Comparison of ENCODE assay signal across 8 cellular contexts in the genomic region with DNA sequence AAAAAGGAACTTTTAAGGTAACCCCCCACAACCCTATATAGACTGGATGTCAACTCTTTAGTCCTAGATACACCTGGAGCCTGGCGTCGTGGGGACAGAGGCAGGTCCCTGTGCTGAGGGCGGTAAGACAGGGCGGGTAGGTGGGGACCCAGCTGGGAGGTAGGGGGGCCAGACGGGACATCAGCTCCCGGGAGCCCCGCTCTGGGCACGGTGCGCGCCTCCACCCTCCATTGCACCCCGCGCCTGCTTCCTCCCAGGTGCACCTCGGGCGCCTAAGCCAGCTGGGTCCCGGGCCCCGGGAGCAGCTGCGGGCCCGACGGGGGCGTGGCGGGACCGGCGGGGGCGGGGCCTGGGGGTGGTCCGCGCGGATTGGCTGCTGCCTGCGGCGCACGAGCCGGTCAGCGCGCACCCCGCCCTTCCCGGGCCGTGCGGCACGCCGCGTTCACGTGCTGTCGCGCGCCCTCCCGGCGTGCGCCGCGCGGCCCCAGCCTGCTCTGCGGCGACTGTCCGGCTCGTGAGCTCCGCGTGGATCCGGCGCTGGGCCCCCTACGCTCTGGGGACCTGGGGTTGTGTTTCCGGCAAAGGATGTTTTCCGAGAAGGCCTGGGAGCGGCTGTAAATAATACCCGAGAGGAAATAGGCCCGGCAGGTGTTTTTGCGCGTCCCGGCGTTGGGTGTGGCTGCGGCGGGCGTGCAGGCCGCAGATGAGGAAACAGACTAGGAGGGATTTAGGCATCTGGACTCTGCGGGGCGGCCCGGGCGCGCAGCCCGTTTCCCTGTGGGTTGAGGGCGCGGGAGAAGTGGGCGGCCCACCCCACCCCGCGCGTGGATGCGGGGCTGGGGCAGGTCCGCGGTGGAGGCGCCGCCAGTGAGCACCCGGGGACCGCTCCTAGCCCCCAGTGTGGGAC. TPM values are rescaled to one million over a fixed set of nuclear protein-coding genes. Genes with fewer than 3 reads are reported as not detected.
DNase-seq lines count a peak whose midpoint lies in the region; ATAC-seq, FAIRE-seq and TF ChIP-seq lines count a peak whose summit lies in the region.

No MANE protein-coding gene starts in this region.

- intact Hi-C loops in Calu3 (cut with micrococcal nuclease; ENCODE audit: unreplicated experiment), result no loop called here
- intact Hi-C loops in activated T-helper 1 cell treated with anti-CD3 and anti-CD28 coated beads, Interleukin-12 subunit alpha, Interleukin-12 subunit beta, Interleukin-2, Interleukin-4 antibody, amounts not matched to agents 30 ng/mL and 10 ng/mL and 1 ng/mL, durations not matched to agents 14 hours and 24 hours and 36 hours (cut with micrococcal nuclease), result loop anchor here (1.0 to 5.0 kb wide), 5 partner anchors 22 to 239 kb away; no protein-coding TSS in a partner anchor

- peak; percentile 93 for ATAC-seq in GM21367 (IDR thresholded peaks at IDR 0.05; ENCODE audit: unreplicated experiment)
- peak; percentile 99 for ATAC-seq in stimulated activated naive CD8-positive, alpha-beta T cell treated with anti-CD3 and anti-CD28 coated beads, Interleukin-15, Interleukin-2, amounts not matched to agents 100 U/mL and 50 U/mL, for 24 hours

- no peaks in the 10 kb centered on the region for H3K9me3 Mint-ChIP-seq in Calu3 (ENCODE audit: low read depth, unreplicated experiment)
- no peaks in the 10 kb centered on the region for H3K9me3 Mint-ChIP-seq in activated T-helper 1 cell treated with anti-CD3 and anti-CD28 coated beads, Interleukin-12 subunit alpha, Interleukin-12 subunit beta, Interleukin-2, Interleukin-4 antibody, amounts not matched to agents 30 ng/mL and 10 ng/mL and 1 ng/mL, durations not matched to agents 14 hours and 24 hours and 36 hours
- no peaks in the 10 kb centered on the region for H3K9me3 Mint-ChIP-seq in nephron progenitor cell

- H3K4me3 Mint-ChIP-seq in Calu3 (ENCODE audit: low read depth, unreplicated experiment) (peak overlapping the region; percentile 94), nephron progenitor cell (peak overlapping the region; percentile 90)
- peak overlapping the region; percentile 94 for H3K4me3 Mint-ChIP-seq in activated T-helper 1 cell treated with anti-CD3 and anti-CD28 coated beads, Interleukin-12 subunit alpha, Interleukin-12 subunit beta, Interleukin-2, Interleukin-4 antibody, amounts not matched to agents 30 ng/mL and 10 ng/mL and 1 ng/mL, durations not matched to agents 14 hours and 24 hours and 36 hours

- BruUV-seq in Calu3 (replicated peaks; lab: Mats Ljungman, UMichigan), result no TSS peak

- H3K27me3 Mint-ChIP-seq in Calu3 (ENCODE audit: unreplicated experiment), result no peaks in the 10 kb centered on the region
- no peaks in the 10 kb centered on the region for H3K27me3 Mint-ChIP-seq in activated T-helper 1 cell treated with anti-CD3 and anti-CD28 coated beads, Interleukin-12 subunit alpha, Interleukin-12 subunit beta, Interleukin-2, Interleukin-4 antibody, amounts not matched to agents 30 ng/mL and 10 ng/mL and 1 ng/mL, durations not matched to agents 14 hours and 24 hours and 36 hours (ENCODE audit: insufficient read depth)
- H3K27me3 Mint-ChIP-seq in nephron progenitor cell (ENCODE audit: low read depth, poor library complexity), result no peaks in the 10 kb centered on the region

- peak; percentile 95 for DNase-seq in Calu3
- peak; percentile 89 for DNase-seq in HTR-8/SVneo (ENCODE audit: insufficient read length, low spot score)
- peak; percentile 58 for DNase-seq in RCC 7860 (ENCODE audit: low spot score)
- peak; percentile 88 for DNase-seq in activated T-helper 1 cell treated with anti-CD3 and anti-CD28 coated beads, Interleukin-12 subunit alpha, Interleukin-12 subunit beta, Interleukin-2, Interleukin-4 antibody, amounts not matched to agents 30 ng/mL and 10 ng/mL and 1 ng/mL, durations not matched to agents 14 hours and 24 hours and 36 hours (ENCODE audit: low spot score)
- peak; percentile 79 for DNase-seq in fibroblast of mammary gland (ENCODE audit: low read depth)
- DNase-seq in nephron progenitor cell, result peak; percentile 88
- DNase-seq in stimulated activated naive CD8-positive, alpha-beta T cell treated with anti-CD3 and anti-CD28 coated beads, Interleukin-15, Interleukin-2, amounts not matched to agents 100 U/mL and 50 U/mL, for 24 hours, result peak; percentile 96

- TF ChIP-seq CTCF in Calu3 (IDR thresholded peaks at IDR 0.05; ENCODE audit: unreplicated experiment) (no peak), fibroblast of mammary gland (conservative IDR thresholded peaks at IDR 0.05; ENCODE audit: control insufficient read depth, insufficient read depth, low read depth, low read length) (no peak), nephron progenitor cell (IDR thresholded peaks at IDR 0.05) (no peak)

- peak; percentile 94 for FAIRE-seq in HTR-8/SVneo (lab: Jason Lieb, UNC)
- FAIRE-seq in RCC 7860 (lab: Jason Lieb, UNC), result no peak

- H3K36me3 Mint-ChIP-seq in Calu3 (ENCODE audit: insufficient read depth, unreplicated experiment) (peaks cover 47% of the 10 kb centered on the region), nephron progenitor cell (ENCODE audit: low read depth) (peaks cover 29% of the 10 kb centered on the region)
- peaks cover 21% of the 10 kb centered on the region for H3K36me3 Mint-ChIP-seq in activated T-helper 1 cell treated with anti-CD3 and anti-CD28 coated beads, Interleukin-12 subunit alpha, Interleukin-12 subunit beta, Interleukin-2, Interleukin-4 antibody, amounts not matched to agents 30 ng/mL and 10 ng/mL and 1 ng/mL, durations not matched to agents 14 hours and 24 hours and 36 hours (ENCODE audit: low read depth)

- CTCF ChIA-PET in Calu3 (lab: Charles Lee), result interaction anchor here (1.0 to 1.6 kb wide), 2 partner anchors 39 to 238 kb away, joined by 3 to 4 read pairs; a partner anchor contains a TSS

- H3K27ac Mint-ChIP-seq in Calu3 (ENCODE audit: unreplicated experiment) (peak overlapping the region; percentile 91), nephron progenitor cell (peak overlapping the region; percentile 88)
- H3K27ac Mint-ChIP-seq in activated T-helper 1 cell treated with anti-CD3 and anti-CD28 coated beads, Interleukin-12 subunit alpha, Interleukin-12 subunit beta, Interleukin-2, Interleukin-4 antibody, amounts not matched to agents 30 ng/mL and 10 ng/mL and 1 ng/mL, durations not matched to agents 14 hours and 24 hours and 36 hours, result peak overlapping the region; percentile 95

- peaks cover 12% of the 10 kb centered on the region for H3K4me1 Mint-ChIP-seq in Calu3 (ENCODE audit: low read depth, unreplicated experiment)
- peaks cover 54% of the 10 kb centered on the region for H3K4me1 Mint-ChIP-seq in activated T-helper 1 cell treated with anti-CD3 and anti-CD28 coated beads, Interleukin-12 subunit alpha, Interleukin-12 subunit beta, Interleukin-2, Interleukin-4 antibody, amounts not matched to agents 30 ng/mL and 10 ng/mL and 1 ng/mL, durations not matched to agents 14 hours and 24 hours and 36 hours (ENCODE audit: low read depth)
- peaks cover 38% of the 10 kb centered on the region for H3K4me1 Mint-ChIP-seq in nephron progenitor cell

- peak overlapping the region; percentile 76 for H3K4me3 ChIP-seq in fibroblast of mammary gland (ENCODE audit: control insufficient read depth, low read depth, low read length)

RNA-seq across cellular contexts. Expression of a gene that starts 39.1 kb away (rescaled TPM):
- 273 and 293 TPM in 2 replicates for total RNA-seq in Calu3 (2022)
- total RNA-seq in activated T-helper 1 cell treated with anti-CD3 and anti-CD28 coated beads, Interleukin-12 subunit alpha, Interleukin-12 subunit beta, Interleukin-2, Interleukin-4 antibody, amounts not matched to agents 30 ng/mL and 10 ng/mL and 1 ng/mL, durations not matched to agents 14 hours and 24 hours and 36 hours, result 90.3 and 93.8 TPM in 2 replicates

Comparison
In these comparisons a context has a peak if more than half of its experiments do, and no peak if none do; other contexts are left out.
1. Peak in every context shown above with its lines: DNase-seq, ATAC-seq and H3K4me3 ChIP-seq.